In genomic region chr9:122286764-122287163, GRCh38 we compare ENCODE assay signal across 1 cellular context.
TF ChIP-seq lines count a peak whose summit lies in the region.

No MANE protein-coding gene starts in this region.

TF ChIP-seq in HepG2, 621 proteins besides CTCF, POLR2A, EP300 and RAD21:
- TF ChIP-seq STAG1 (CRISPR knock-in tag; IDR thresholded peaks at IDR 0.05), result no peak
- TF ChIP-seq ZNF234 (CRISPR knock-in tag; conservative IDR thresholded peaks at IDR 0.05), result no peak
- TF ChIP-seq SP5 (CRISPR knock-in tag; IDR thresholded peaks at IDR 0.05; ENCODE audit: borderline replicate concordance, low read depth), result no peak
- TF ChIP-seq KAT7 (CRISPR knock-in tag; IDR thresholded peaks at IDR 0.05; ENCODE audit: borderline replicate concordance), result no peak
- no peak for TF ChIP-seq TGIF2 (CRISPR knock-in tag; IDR thresholded peaks at IDR 0.05)
- TF ChIP-seq ZBTB8A (CRISPR knock-in tag; IDR thresholded peaks at IDR 0.05; ENCODE audit: borderline replicate concordance, low read depth), result no peak
- TF ChIP-seq KLF9 (CRISPR knock-in tag; IDR thresholded peaks at IDR 0.05; ENCODE audit: low read depth), result no peak
- no peak for TF ChIP-seq MLX (CRISPR knock-in tag; IDR thresholded peaks at IDR 0.05)
- TF ChIP-seq ZBTB20 (CRISPR knock-in tag; IDR thresholded peaks at IDR 0.05; ENCODE audit: borderline replicate concordance, low read depth), result no peak
- TF ChIP-seq CHCHD3 (CRISPR knock-in tag; IDR thresholded peaks at IDR 0.05), result no peak
- no peak for TF ChIP-seq THRA (CRISPR knock-in tag; IDR thresholded peaks at IDR 0.05; ENCODE audit: borderline replicate concordance)
- no peak for TF ChIP-seq DR1 (CRISPR knock-in tag; IDR thresholded peaks at IDR 0.05)
- no peak for TF ChIP-seq ZNF709 (CRISPR knock-in tag; IDR thresholded peaks at IDR 0.05)
- TF ChIP-seq MAFG (CRISPR knock-in tag; IDR thresholded peaks at IDR 0.05), result no peak
- no peak for TF ChIP-seq ZNF180 (CRISPR knock-in tag; IDR thresholded peaks at IDR 0.05; ENCODE audit: borderline replicate concordance, low read depth)
- TF ChIP-seq CAMTA2 (CRISPR knock-in tag; IDR thresholded peaks at IDR 0.05; ENCODE audit: borderline replicate concordance), result no peak
- TF ChIP-seq RXRB (CRISPR knock-in tag; IDR thresholded peaks at IDR 0.05; ENCODE audit: borderline replicate concordance), result no peak
- no peak for TF ChIP-seq CEBPZ (IDR thresholded peaks at IDR 0.05; ENCODE audit: low read length)
